ENCODE assay signal across 8 cellular contexts in the genomic region with DNA sequence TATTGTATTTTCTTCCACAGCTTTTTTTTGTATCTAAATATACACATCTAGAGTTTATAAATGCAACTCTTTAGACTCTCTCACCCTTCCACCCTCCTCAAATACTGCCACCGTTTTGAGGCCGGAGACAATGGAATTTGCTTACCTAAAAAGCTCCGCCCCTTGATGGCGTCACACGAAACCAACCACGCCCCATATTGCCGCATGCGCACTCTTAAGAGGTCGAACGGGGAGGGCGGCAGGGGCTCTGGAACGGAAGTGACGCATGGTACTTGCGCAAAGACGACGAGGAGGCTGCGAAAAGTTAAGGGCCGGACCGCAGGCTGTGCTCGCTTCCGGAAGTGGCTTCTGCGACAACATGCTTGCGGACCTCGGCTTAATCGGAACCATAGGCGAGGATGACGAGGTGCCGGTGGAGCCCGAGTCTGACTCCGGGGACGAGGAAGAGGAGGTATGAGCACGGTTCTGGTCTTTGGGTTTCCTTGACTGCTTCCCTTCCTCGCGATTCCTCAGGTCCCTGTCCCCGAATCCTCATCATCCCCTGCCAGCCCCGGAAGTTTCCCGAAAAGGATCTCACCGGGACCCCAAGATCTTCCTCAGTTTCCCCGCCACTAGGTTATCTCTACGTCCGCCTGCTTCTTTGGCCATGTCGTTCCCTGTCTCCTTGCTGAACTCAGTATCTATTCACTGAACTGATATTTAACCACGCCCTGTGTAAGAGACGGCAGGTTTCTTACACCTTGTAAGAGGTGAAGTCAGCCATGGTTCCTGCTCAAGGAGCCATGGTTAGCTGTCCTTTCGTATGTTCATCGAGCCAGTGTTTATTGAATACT. TPM values are rescaled to one million over a fixed set of nuclear protein-coding genes. Genes with fewer than 3 reads are reported as not detected.
DNase-seq lines count a peak whose midpoint lies in the region; ATAC-seq and TF ChIP-seq lines count a peak whose summit lies in the region.

A gene with protein sequence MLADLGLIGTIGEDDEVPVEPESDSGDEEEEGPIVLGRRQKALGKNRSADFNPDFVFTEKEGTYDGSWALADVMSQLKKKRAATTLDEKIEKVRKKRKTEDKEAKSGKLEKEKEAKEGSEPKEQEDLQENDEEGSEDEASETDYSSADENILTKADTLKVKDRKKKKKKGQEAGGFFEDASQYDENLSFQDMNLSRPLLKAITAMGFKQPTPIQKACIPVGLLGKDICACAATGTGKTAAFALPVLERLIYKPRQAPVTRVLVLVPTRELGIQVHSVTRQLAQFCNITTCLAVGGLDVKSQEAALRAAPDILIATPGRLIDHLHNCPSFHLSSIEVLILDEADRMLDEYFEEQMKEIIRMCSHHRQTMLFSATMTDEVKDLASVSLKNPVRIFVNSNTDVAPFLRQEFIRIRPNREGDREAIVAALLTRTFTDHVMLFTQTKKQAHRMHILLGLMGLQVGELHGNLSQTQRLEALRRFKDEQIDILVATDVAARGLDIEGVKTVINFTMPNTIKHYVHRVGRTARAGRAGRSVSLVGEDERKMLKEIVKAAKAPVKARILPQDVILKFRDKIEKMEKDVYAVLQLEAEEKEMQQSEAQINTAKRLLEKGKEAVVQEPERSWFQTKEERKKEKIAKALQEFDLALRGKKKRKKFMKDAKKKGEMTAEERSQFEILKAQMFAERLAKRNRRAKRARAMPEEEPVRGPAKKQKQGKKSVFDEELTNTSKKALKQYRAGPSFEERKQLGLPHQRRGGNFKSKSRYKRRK (plus strand): TSS at position 326 of the 833 bp plus-strand sequence. CDS start 33 bp downstream, at position 359.

- POLR2A ChIA-PET in T-cell (lab: Charles Lee) = interaction anchor here (0.5 to 1.0 kb wide), 11 partner anchors 13 to 1864 kb away, joined by 3 to 8 read pairs (median 5); no protein-coding TSS in a partner anchor

- peak; percentile 88 for TF ChIP-seq POLR2A in transverse colon (IDR thresholded peaks at IDR 0.05)

- H2AFZ ChIP-seq in trophoblast cell (ENCODE audit: insufficient read depth, low read length, poor library complexity) = peak within 1 kb of the TSS; percentile 72

- peak within 1 kb of the TSS; percentile 70 for H3K18ac ChIP-seq in trophoblast cell (ENCODE audit: low read length)

- no peak within 1 kb of the TSS for H3K23ac ChIP-seq in trophoblast cell (ENCODE audit: low read length)

- H3K4me1 Mint-ChIP-seq in T-cell = peaks cover 27 to 33% (median 32%) of the 10 kb centered on the region in 3 donors

- no peaks in the 10 kb centered on the region for H3K9me3 ChIP-seq in trophoblast cell (ENCODE audit: insufficient read depth, low read depth, low read length)
- no peaks in the 10 kb centered on the region for H3K9me3 ChIP-seq in transverse colon

- peaks cover 11% of the 10 kb centered on the region for H3K79me2 ChIP-seq in trophoblast cell (ENCODE audit: control insufficient read depth, insufficient read depth, low read length, poor library complexity)

- peak within 1 kb of the TSS; percentile 71 for H2BK120ac ChIP-seq in trophoblast cell (ENCODE audit: insufficient read depth, low read length, poor library complexity)

- H3K4me3 Mint-ChIP-seq in T-cell = peak within 1 kb of the TSS; percentile 88 to 97 (median 94)

- peak within 1 kb of the TSS; percentile 54 for H2BK5ac ChIP-seq in trophoblast cell (ENCODE audit: low read depth, low read length, poor library complexity)

- TF ChIP-seq CTCF in GM12875 (IDR thresholded peaks at IDR 0.05; ENCODE audit: borderline replicate concordance, insufficient read depth, low read depth, low read length) (no peak), transverse colon (IDR thresholded peaks at IDR 0.05) (no peak)

- peak within 1 kb of the TSS; percentile 91 for H4K8ac ChIP-seq in trophoblast cell (ENCODE audit: low read depth, low read length)

- H3K27ac ChIP-seq in adipose tissue (ENCODE audit: low read depth, low read length) = no peak within 1 kb of the TSS
- H3K27ac ChIP-seq in trophoblast cell (ENCODE audit: low read depth, low read length) = no peak within 1 kb of the TSS
- peak within 1 kb of the TSS; percentile 87 to 96 (median 93) for H3K27ac ChIP-seq in transverse colon

- H3K79me1 ChIP-seq in trophoblast cell (ENCODE audit: low read length) = peaks cover 6% of the 10 kb centered on the region

- peak within 1 kb of the TSS; percentile 82 for H4K91ac ChIP-seq in trophoblast cell (ENCODE audit: low read depth, low read length)

- H2BK12ac ChIP-seq in trophoblast cell (ENCODE audit: low read length) = no peak within 1 kb of the TSS

- H3K9ac ChIP-seq in trophoblast cell (ENCODE audit: low read length) = peak within 1 kb of the TSS; percentile 87

- H3K36me3 ChIP-seq in trophoblast cell (ENCODE audit: control insufficient read depth in 1 of 2, insufficient read depth in 2 of 2, low read length in 2 of 2) = peaks cover 23 to 25% of the 10 kb centered on the region in 2 experiments
- H3K36me3 ChIP-seq in transverse colon = peaks cover 0 to 32% (median 13%) of the 10 kb centered on the region in 4 donors

- 0% methylated on average over 45 to 46 of the region's 46 CpGs for WGBS in adipose tissue, 3 donors
- no CpG with 5 or more reads among the region's 46 CpGs for WGBS in trophoblast cell (ENCODE audit: extremely low coverage, insufficient coverage, insufficient read length)
- 0% methylated on average over 9 to 45 of the region's 46 CpGs for WGBS in transverse colon (ENCODE audit: low coverage in 1 of 2), 2 donors

- peaks cover 10% of the 10 kb centered on the region for H3K36me3 Mint-ChIP-seq in T-cell

- peak within 1 kb of the TSS; percentile 92 for H4K12ac ChIP-seq in trophoblast cell (ENCODE audit: low read depth, low read length)

- H3K4ac ChIP-seq in trophoblast cell (ENCODE audit: low read depth, low read length) = peak within 1 kb of the TSS; percentile 28

- H3K4me1 ChIP-seq in trophoblast cell (ENCODE audit: control insufficient read depth in 1 of 2, insufficient read depth in 2 of 2, low read length in 2 of 2) = peaks cover 5 to 11% of the 10 kb centered on the region in 2 experiments
- H3K4me1 ChIP-seq in transverse colon = peaks cover 8 to 25% (median 19%) of the 10 kb centered on the region in 4 donors

- peak within 1 kb of the TSS; percentile 60 for H3K14ac ChIP-seq in trophoblast cell (ENCODE audit: low read length)

- in situ Hi-C loops in transverse colon (cut with MboI; ENCODE audit: low pct_ligation_motif_present in 1 of 4, low pct_unique_long_range_greater_than_20kb in 1 of 4, low sequenced_read_pairs in 3 of 4) = loop anchor here (5.0 to 10.0 kb wide), 2 partner anchors 85 to 87 kb away; no protein-coding TSS in a partner anchor

- H3K4me2 ChIP-seq in trophoblast cell (ENCODE audit: low read length) = peak within 1 kb of the TSS; percentile 80

- TF ChIP-seq EP300 in transverse colon (IDR thresholded peaks at IDR 0.05; ENCODE audit: low read depth) = no peak

- CTCF ChIA-PET in T-cell (lab: Charles Lee) = interaction anchor here (0.6 to 1.7 kb wide), 12 partner anchors 31 to 100 kb away, joined by 3 to 42 read pairs (median 6); no protein-coding TSS in a partner anchor

- H3K27me3 ChIP-seq in trophoblast cell (ENCODE audit: insufficient read depth, low read length) (no peaks in the 10 kb centered on the region), transverse colon (no peaks in the 10 kb centered on the region)

- ATAC-seq in HG02798 (IDR thresholded peaks at IDR 0.05; ENCODE audit: poor library complexity, unreplicated experiment) = peak; percentile 97
- ATAC-seq in T-cell (replicated peaks in 1 of 4) = peak; percentile 88 to 92 (median 90)

- H3K27ac Mint-ChIP-seq in T-cell = peak within 1 kb of the TSS; percentile 91 to 93

- intact Hi-C loops in cardiac septum (cut with DNase I) (loop anchor here (1.0 to 2.0 kb wide), 2 partner anchors 31 to 59 kb away; a partner anchor contains a TSS), transverse colon (cut with DNase I; ENCODE audit: low total_unique reads) (no loop called here)

- peak within 1 kb of the TSS; percentile 54 for H3K4me3 ChIP-seq in GM12875 (ENCODE audit: low read depth, low read length)
- peak within 1 kb of the TSS; percentile 90 for H3K4me3 ChIP-seq in trophoblast cell (ENCODE audit: low read depth, low read length)
- peak within 1 kb of the TSS; percentile 62 to 92 (median 83) for H3K4me3 ChIP-seq in transverse colon

- DNase-seq in NCI-H1436 treated with DMSO at 0.1 percent for 48 hours (lab: John Stamatoyannopoulos, UW) (peak; percentile 90), T-cell (peak; percentile 91 to 98 (median 95)), cardiac septum (ENCODE audit: low spot score) (peak; percentile 99), trophoblast cell (peak; percentile 98 to 100), transverse colon (peak; percentile 99)

- H3K9me3 Mint-ChIP-seq in T-cell = no peaks in the 10 kb centered on the region

- peak within 1 kb of the TSS; percentile 98 for H2AK5ac ChIP-seq in trophoblast cell (ENCODE audit: low read length)

- no peaks in the 10 kb centered on the region for H3K27me3 Mint-ChIP-seq in T-cell

RNA-seq across cellular contexts. Expression of the gene that starts here (rescaled TPM):
- total RNA-seq in T-cell = 10 to 100 TPM; 57.7 to 92.3 (median 59.2) TPM
- 10 to 100 TPM; 22.6 to 30.8 (median 30.5) TPM for polyA plus RNA-seq in adipose tissue
- total RNA-seq in cardiac septum = 14.0 TPM
- 54.1 and 54.7 TPM in 2 replicates for polyA plus RNA-seq in trophoblast cell (2013)
- total RNA-seq in transverse colon = 10 to 100 TPM; 13.1 to 37.0 (median 24.8) TPM

Comparison
In these comparisons a context has a peak if more than half of its experiments do, and no peak if none do; other contexts are left out.
1. H3K27ac ChIP-seq: peak in transverse colon (4 of 4); none in adipose tissue (single experiment) and trophoblast cell (single experiment).
2. Peak in every context shown above with its lines, with median percentiles within 50 percentile points of each other: H3K4me3 ChIP-seq and DNase-seq.